Comparison of ENCODE assay signal across 8 cellular contexts in genomic region chr14:58297412-58297761, GRCh38. TPM values are rescaled to one million over a fixed set of nuclear protein-coding genes. Genes with fewer than 3 reads are reported as not detected.
DNase-seq lines count a peak whose midpoint lies in the region; ATAC-seq and TF ChIP-seq lines count a peak whose summit lies in the region.

No MANE protein-coding gene starts in this region.

- H3K4me2 ChIP-seq in GM23338: peak overlapping the region; percentile 92

- TF ChIP-seq CTCF in GM23338 (conservative IDR thresholded peaks at IDR 0.05; ENCODE audit: low read depth in 2 of 2) (no peak), left lung (IDR thresholded peaks at IDR 0.05) (no peak), glutamatergic neuron (IDR thresholded peaks at IDR 0.05; ENCODE audit: partially characterized antibody, unreplicated experiment) (no peak)

- no peak overlapping the region for H3K27ac Mint-ChIP-seq in GM23338
- H3K27ac Mint-ChIP-seq in glutamatergic neuron (ENCODE audit: unreplicated experiment): no peak overlapping the region
- no peak overlapping the region for H3K27ac Mint-ChIP-seq in natural killer cell treated with Interleukin-12 subunit alpha and Interleukin-12 subunit beta and Interleukin-15 and Interleukin-18, amount 100 ng/mL, for 72 hours

- H3K9me3 ChIP-seq in adipocyte (ENCODE audit: control insufficient read depth, low read length) (no peaks in the 10 kb centered on the region), left lung (no peaks in the 10 kb centered on the region)

- no peak for TF ChIP-seq POLR2A in erythroblast (IDR thresholded peaks at IDR 0.05; ENCODE audit: low read length)

- H3K4me1 ChIP-seq in GM23338 (ENCODE audit: insufficient read depth) (peaks cover 13% of the 10 kb centered on the region), adipocyte (ENCODE audit: control insufficient read depth, insufficient read depth, low read length) (peaks cover 19% of the 10 kb centered on the region), left lung (peaks cover 18 to 56% of the 10 kb centered on the region in 2 donors)

- DNase-seq in CD1c-positive myeloid dendritic cell (ENCODE audit: extremely low spot score): peak; percentile 86
- peak; percentile 55 for DNase-seq in GM23338 (ENCODE audit: low spot score)
- DNase-seq in adipocyte (ENCODE audit: low read depth): peak; percentile 72
- peak in 1 of 2 donors; percentile 47 for DNase-seq in left lung
- no peak for DNase-seq in glutamatergic neuron
- DNase-seq in natural killer cell treated with Interleukin-12 subunit alpha and Interleukin-12 subunit beta and Interleukin-15 and Interleukin-18, amount 100 ng/mL, for 72 hours (ENCODE audit: low spot score): no peak
- DNase-seq in erythroblast (lab: John Stamatoyannopoulos, UW): no peak

- H3K27ac ChIP-seq in GM23338 (ENCODE audit: low read depth) (peak overlapping the region; percentile 90), left lung (peak overlapping the region; percentile 98)

- 0 out of 2 replicates have a peak, but pooled peaks cover 5% of the 10 kb centered on the region for H3F3A ChIP-seq in GM23338 (replicated peaks; ENCODE audit: low read depth)

- H3K27me3 Mint-ChIP-seq in GM23338 (ENCODE audit: insufficient read depth, low read depth, poor library complexity): no peaks in the 10 kb centered on the region
- H3K27me3 Mint-ChIP-seq in glutamatergic neuron (ENCODE audit: unreplicated experiment): peaks cover 4% of the 10 kb centered on the region
- H3K27me3 Mint-ChIP-seq in natural killer cell treated with Interleukin-12 subunit alpha and Interleukin-12 subunit beta and Interleukin-15 and Interleukin-18, amount 100 ng/mL, for 72 hours: no peaks in the 10 kb centered on the region

- H3K4me3 Mint-ChIP-seq in GM23338: no peak overlapping the region
- no peak overlapping the region for H3K4me3 Mint-ChIP-seq in glutamatergic neuron (ENCODE audit: unreplicated experiment)
- no peak overlapping the region for H3K4me3 Mint-ChIP-seq in natural killer cell treated with Interleukin-12 subunit alpha and Interleukin-12 subunit beta and Interleukin-15 and Interleukin-18, amount 100 ng/mL, for 72 hours

- no peak overlapping the region for H2AFZ ChIP-seq in GM23338

- H3K36me3 Mint-ChIP-seq in GM23338 (ENCODE audit: low read depth) (peaks cover 40% of the 10 kb centered on the region), glutamatergic neuron (ENCODE audit: unreplicated experiment) (no peaks in the 10 kb centered on the region)
- H3K36me3 Mint-ChIP-seq in natural killer cell treated with Interleukin-12 subunit alpha and Interleukin-12 subunit beta and Interleukin-15 and Interleukin-18, amount 100 ng/mL, for 72 hours: peaks cover 13% of the 10 kb centered on the region

- intact Hi-C loops in left lung (cut with DNase I): no loop called here

- no peaks in the 10 kb centered on the region for H3K9me2 ChIP-seq in GM23338 (ENCODE audit: insufficient read depth)

- H3K9me3 Mint-ChIP-seq in GM23338 (no peaks in the 10 kb centered on the region), glutamatergic neuron (ENCODE audit: unreplicated experiment) (peaks cover 10% of the 10 kb centered on the region)
- H3K9me3 Mint-ChIP-seq in natural killer cell treated with Interleukin-12 subunit alpha and Interleukin-12 subunit beta and Interleukin-15 and Interleukin-18, amount 100 ng/mL, for 72 hours: no peaks in the 10 kb centered on the region

- H3K4me3 ChIP-seq in GM23338: peak overlapping the region; percentile 84
- H3K4me3 ChIP-seq in adipocyte (ENCODE audit: low read length): peak overlapping the region; percentile 99
- peak overlapping the region; percentile 53 to 95 for H3K4me3 ChIP-seq in left lung

- H3K27me3 ChIP-seq in GM23338 (ENCODE audit: insufficient read depth): no peaks in the 10 kb centered on the region
- H3K27me3 ChIP-seq in adipocyte (replicated peaks; ENCODE audit: control insufficient read depth, insufficient read depth, low read length): no peaks in the 10 kb centered on the region
- H3K27me3 ChIP-seq in left lung: no peaks in the 10 kb centered on the region

- H3K79me2 ChIP-seq in GM23338 (replicated peaks; ENCODE audit: insufficient read depth): peaks cover 66% of the 10 kb centered on the region

- peak overlapping the region; percentile 94 for H3K9ac ChIP-seq in adipocyte (ENCODE audit: low read length)

- ATAC-seq in GM23338: no peak
- peak; percentile 3 for ATAC-seq in left lung
- ATAC-seq in GM21367 (IDR thresholded peaks at IDR 0.05; ENCODE audit: unreplicated experiment): no peak
- no peak for ATAC-seq in natural killer cell treated with Interleukin-12 subunit alpha and Interleukin-12 subunit beta and Interleukin-15 and Interleukin-18, amount 100 ng/mL, for 72 hours

- H3K4me1 Mint-ChIP-seq in GM23338 (peaks cover 6% of the 10 kb centered on the region; the same call in 2 of the 3 replicates), glutamatergic neuron (ENCODE audit: low read depth, unreplicated experiment) (peaks cover 3% of the 10 kb centered on the region)
- peaks cover 24 to 38% of the 10 kb centered on the region in 2 donors for H3K4me1 Mint-ChIP-seq in natural killer cell treated with Interleukin-12 subunit alpha and Interleukin-12 subunit beta and Interleukin-15 and Interleukin-18, amount 100 ng/mL, for 72 hours (ENCODE audit: low read depth in 2 of 2)

- H4K20me1 ChIP-seq in GM23338 (replicated peaks; ENCODE audit: insufficient read depth): peaks cover 8% of the 10 kb centered on the region

- H3K36me3 ChIP-seq in GM23338 (ENCODE audit: insufficient read depth): peaks cover 4% of the 10 kb centered on the region; the same call in 1 of the 2 replicates
- H3K36me3 ChIP-seq in adipocyte (ENCODE audit: control insufficient read depth, insufficient read depth, low read length, severe bottlenecking): peaks cover 38% of the 10 kb centered on the region
- H3K36me3 ChIP-seq in left lung: peaks cover 2 to 34% of the 10 kb centered on the region in 2 donors

TF ChIP-seq in GM23338, 12 proteins besides CTCF, POLR2A, EP300 and RAD21 (continues in another document):
- no peak for TF ChIP-seq STAT1 (IDR thresholded peaks at IDR 0.05; ENCODE audit: unreplicated experiment)
- no peak for TF ChIP-seq EZH2 (IDR thresholded peaks at IDR 0.05; ENCODE audit: low read depth, unreplicated experiment)
- TF ChIP-seq ETS1 (IDR thresholded peaks at IDR 0.05): no peak
- no peak for TF ChIP-seq ZNF114 (CRISPR knock-in tag; IDR thresholded peaks at IDR 0.05)
- TF ChIP-seq CREB1 (CRISPR knock-in tag; IDR thresholded peaks at IDR 0.05; ENCODE audit: low read depth): no peak

RNA-seq across cellular contexts. Expression of gene ARID4A, which starts 1.0 kb away (rescaled TPM):
- 9.1 and 14.1 TPM in 2 replicates for total RNA-seq in GM23338 (2014; rRNA removed; shearing (Covaris generic))
- polyA plus RNA-seq in GM23338 (2016; fragmentation: Nextera tagmentation; extraction: Ambion mirVana): 10.8 and 25.4 TPM in 2 replicates
- 10 to 100 TPM; 27.6 to 27.7 TPM for total RNA-seq in left lung
- total RNA-seq in glutamatergic neuron (ENCODE audit: unreplicated experiment): 22.4 TPM
- 10 to 100 TPM; 33.0 to 35.6 TPM for total RNA-seq in natural killer cell treated with Interleukin-12 subunit alpha and Interleukin-12 subunit beta and Interleukin-15 and Interleukin-18, amount 100 ng/mL, for 72 hours

RNA-seq across cellular contexts. Expression of gene PSMA3, which starts 52.7 kb away (rescaled TPM):
- total RNA-seq in GM23338 (2014; rRNA removed; shearing (Covaris generic)): 184 and 249 TPM in 2 replicates
- 677 and 691 TPM in 2 replicates for polyA plus RNA-seq in GM23338 (2016; fragmentation: Nextera tagmentation; extraction: Ambion mirVana)
- total RNA-seq in left lung (100 to 1,000 TPM; 152 to 238 TPM), glutamatergic neuron (ENCODE audit: unreplicated experiment) (116 TPM)
- total RNA-seq in natural killer cell treated with Interleukin-12 subunit alpha and Interleukin-12 subunit beta and Interleukin-15 and Interleukin-18, amount 100 ng/mL, for 72 hours: 100 to 1,000 TPM; 320 to 337 TPM

Comparison
In these comparisons a context has a peak if more than half of its experiments do, and no peak if none do; other contexts are left out.
1. DNase-seq: peak in CD1c-positive myeloid dendritic cell (single experiment), GM23338 (single experiment) and adipocyte (single experiment); none in glutamatergic neuron (single experiment), natural killer cell treated with Interleukin-12 subunit alpha and Interleukin-12 subunit beta and Interleukin-15 and Interleukin-18, amount 100 ng/mL, for 72 hours (single experiment) and erythroblast (0 of 2).
2. Peak in every context shown above with its lines, with median percentiles within 50 percentile points of each other: H3K4me3 ChIP-seq.